In genomic region chr1:14113271-14113670, GRCh38 we compare ENCODE assay signal across 15 cellular contexts.
"Had no signal": no experiment of that assay in that cellular context is flagged by ENCODE, and none has a peak within 500 bp of the region (broad histone marks: within the 10 kb centered on the region; RNA-seq: fewer than 3 reads in every experiment).

No MANE protein-coding gene starts in this region.

- H3K4me3 ChIP-seq: SK-N-MC had no signal

- H3K27ac ChIP-seq: brain microvascular endothelial cell, SK-N-MC had no signal

- ATAC-seq: activated CD8-positive, alpha-beta memory T cell treated with anti-CD3 and anti-CD28 coated beads, Interleukin-2, amount 10 ng/mL, durations not matched to agents 7 days and 5 days; activated naive CD4-positive, alpha-beta T cell treated with anti-CD3 and anti-CD28 coated beads, Interleukin-2, amount 50 U/mL, for 72 hours; activated naive CD8-positive, alpha-beta T cell treated with anti-CD3 and anti-CD28 coated beads, Interleukin-2, amount 50 U/mL, for 24 hours; T-cell had no signal

- H3K27me3 ChIP-seq: brain microvascular endothelial cell had no signal

- H3K36me3 ChIP-seq: brain microvascular endothelial cell had no signal

- DNase-seq: activated B cell treated with CpG ODN at 0.5 μM for 24 hours; activated CD4-positive, alpha-beta T cell treated with anti-CD3 and anti-CD28 coated beads for 1 hour; activated CD4-positive, alpha-beta T cell treated with anti-CD3 and anti-CD28 coated beads, Interleukin-2, amount 50 U/mL, for 48 hours; activated CD8-positive, alpha-beta memory T cell treated with anti-CD3 and anti-CD28 coated beads, Interleukin-2, amount 10 ng/mL, durations not matched to agents 7 days and 5 days; activated effector memory CD4-positive, alpha-beta T cell treated with anti-CD3 and anti-CD28 coated beads, Interleukin-2, amount 50 U/mL, for 16 hours; activated naive CD4-positive, alpha-beta T cell treated with Interleukin-2 at 50 U/mL for 16 hours; activated naive CD8-positive, alpha-beta T cell treated with anti-CD3 and anti-CD28 coated beads, Interleukin-2, amount 50 U/mL, for 24 hours; activated T-cell treated with anti-CD3 and anti-CD28 coated beads, Interleukin-2, amount 50 U/mL, for 24 hours; brain microvascular endothelial cell; MV-4-11; NK-92 treated with Interleukin-12 subunit alpha and Interleukin-12 subunit beta, amount 100 ng/mL, for 24 hours; T-cell; T1000 had no signal
